ENCODE assay signal across 11 cellular contexts in genomic region chr1:15948091-15948591, GRCh38. TPM values are rescaled to one million over a fixed set of nuclear protein-coding genes. Genes with fewer than 3 reads are reported as not detected.
DNase-seq lines count a peak whose midpoint lies in the region; ATAC-seq and TF ChIP-seq lines count a peak whose summit lies in the region.
"Had no signal": no experiment of that assay in that cellular context is flagged by ENCODE, and none has a peak within 500 bp of the region (broad histone marks: within the 10 kb centered on the region; RNA-seq: fewer than 3 reads in every experiment).

No MANE protein-coding gene starts in this region.

- H3K36me3 Mint-ChIP-seq in GM23338 (ENCODE audit: low read depth), result peaks cover 11% of the 10 kb centered on the region
- peaks cover 3 to 10% of the 10 kb centered on the region in 2 donors for H3K36me3 Mint-ChIP-seq in activated T-cell treated with anti-CD3 and anti-CD28 coated beads, Interleukin-2, amount 50 U/mL, for 72 hours (ENCODE audit: insufficient read depth in 2 of 2)
- H3K36me3 Mint-ChIP-seq in stimulated activated naive B cell treated with anti-CD40 and anti-IgM and Interleukin-4, amounts not matched to agents 10 μg/mL and 1 μg/mL and 100 μg/mL, for 72 hours, result peaks cover 37 to 53% of the 10 kb centered on the region in 2 donors

- H4K20me1 ChIP-seq in GM23338 (replicated peaks; ENCODE audit: insufficient read depth), result no peaks in the 10 kb centered on the region

- H2AFZ ChIP-seq in GM23338, result no peak overlapping the region

- ATAC-seq in GM23338, result peak; percentile 29
- peak in 1 of 2 donors; percentile 22 for ATAC-seq in activated T-cell treated with anti-CD3 and anti-CD28 coated beads, Interleukin-2, amount 50 U/mL, for 72 hours (replicated peaks in 1 of 2)
- ATAC-seq in right cardiac atrium, result no peak
- ATAC-seq in stimulated activated naive B cell treated with anti-CD40 and anti-IgM and Interleukin-4, amounts not matched to agents 10 μg/mL and 1 μg/mL and 100 μg/mL, for 72 hours (replicated peaks), result peak in 1 of 2 donors; percentile 6
- ATAC-seq: mucosa of descending colon had no signal

- H3K4me1 Mint-ChIP-seq in GM23338, result peaks cover 52% of the 10 kb centered on the region
- H3K4me1 Mint-ChIP-seq in activated T-cell treated with anti-CD3 and anti-CD28 coated beads, Interleukin-2, amount 50 U/mL, for 72 hours (ENCODE audit: low read depth), result peaks cover 64% of the 10 kb centered on the region
- peaks cover 55 to 71% of the 10 kb centered on the region in 2 donors for H3K4me1 Mint-ChIP-seq in stimulated activated naive B cell treated with anti-CD40 and anti-IgM and Interleukin-4, amounts not matched to agents 10 μg/mL and 1 μg/mL and 100 μg/mL, for 72 hours

- intact Hi-C loops in right cardiac atrium (cut with DNase I), result no loop called here

- H3K9me3 Mint-ChIP-seq in GM23338, result no peaks in the 10 kb centered on the region
- no peaks in the 10 kb centered on the region for H3K9me3 Mint-ChIP-seq in activated T-cell treated with anti-CD3 and anti-CD28 coated beads, Interleukin-2, amount 50 U/mL, for 72 hours
- H3K9me3 Mint-ChIP-seq in stimulated activated naive B cell treated with anti-CD40 and anti-IgM and Interleukin-4, amounts not matched to agents 10 μg/mL and 1 μg/mL and 100 μg/mL, for 72 hours, result no peaks in the 10 kb centered on the region

- DNase-seq in GM23338 (ENCODE audit: low spot score) (peak; percentile 49), right cardiac atrium (peak in 1 of 3 donors; percentile 79), OCI-M1 (lab: John Stamatoyannopoulos, UW) (no peak), CD1c-positive myeloid dendritic cell (ENCODE audit: extremely low spot score) (no peak), retina (no peak), dedifferentiated amniotic fluid mesenchymal stem cell (ENCODE audit: extremely low spot score) (no peak)
- peak; percentile 36 to 52 for DNase-seq in activated T-cell treated with anti-CD3 and anti-CD28 coated beads, Interleukin-2, amount 50 U/mL, for 72 hours
- DNase-seq in stimulated activated naive B cell treated with anti-CD40 and anti-IgM and Interleukin-4, amounts not matched to agents 10 μg/mL and 1 μg/mL and 100 μg/mL, for 72 hours, result no peak
- DNase-seq: mucosa of descending colon, NCI-H345 had no signal

- peaks cover 27% of the 10 kb centered on the region for H3K4me1 ChIP-seq in GM23338 (ENCODE audit: insufficient read depth)
- H3K4me1 ChIP-seq in right cardiac atrium (ENCODE audit: control insufficient read depth, insufficient read depth, low read length), result peaks cover 26% of the 10 kb centered on the region

- H3F3A ChIP-seq in GM23338 (replicated peaks; ENCODE audit: low read depth), result no peaks in the 10 kb centered on the region

- peak overlapping the region; percentile 96 for H3K27ac Mint-ChIP-seq in GM23338
- H3K27ac Mint-ChIP-seq in activated T-cell treated with anti-CD3 and anti-CD28 coated beads, Interleukin-2, amount 50 U/mL, for 72 hours, result peak overlapping the region; percentile 94
- H3K27ac Mint-ChIP-seq in stimulated activated naive B cell treated with anti-CD40 and anti-IgM and Interleukin-4, amounts not matched to agents 10 μg/mL and 1 μg/mL and 100 μg/mL, for 72 hours, result peak overlapping the region; percentile 96

- peaks cover 8% of the 10 kb centered on the region; the same call in 1 of the 2 replicates for H3K79me2 ChIP-seq in GM23338 (replicated peaks; ENCODE audit: insufficient read depth)

- TF ChIP-seq CTCF in GM23338 (conservative IDR thresholded peaks at IDR 0.05; ENCODE audit: low read depth in 2 of 2), result no peak

- no peaks in the 10 kb centered on the region; the same call in 1 of the 2 replicates for H3K36me3 ChIP-seq in GM23338 (ENCODE audit: insufficient read depth)

- H3K4me2 ChIP-seq in GM23338, result no peak overlapping the region; the same call in 1 of the 2 replicates

- no peaks in the 10 kb centered on the region for H3K9me2 ChIP-seq in GM23338 (ENCODE audit: insufficient read depth)

- 81% methylated on average over 16 of the region's 16 CpGs for WGBS in right cardiac atrium

- H3K27ac ChIP-seq in GM23338 (ENCODE audit: low read depth) (no peak overlapping the region), right cardiac atrium (ENCODE audit: low read length) (peak overlapping the region; percentile 40)

- H3K4me3 ChIP-seq in GM23338 (no peak overlapping the region), right cardiac atrium (ENCODE audit: low read length) (no peak overlapping the region)
- H3K4me3 ChIP-seq: mucosa of descending colon had no signal

- no peak overlapping the region for H3K4me3 Mint-ChIP-seq in GM23338
- H3K4me3 Mint-ChIP-seq in activated T-cell treated with anti-CD3 and anti-CD28 coated beads, Interleukin-2, amount 50 U/mL, for 72 hours, result peak overlapping the region; percentile 74 to 82
- H3K4me3 Mint-ChIP-seq in stimulated activated naive B cell treated with anti-CD40 and anti-IgM and Interleukin-4, amounts not matched to agents 10 μg/mL and 1 μg/mL and 100 μg/mL, for 72 hours, result peak overlapping the region; percentile 53 to 61

- no peaks in the 10 kb centered on the region for H3K27me3 ChIP-seq in GM23338 (ENCODE audit: insufficient read depth)
- H3K27me3 ChIP-seq in right cardiac atrium (ENCODE audit: control insufficient read depth, insufficient read depth), result no peaks in the 10 kb centered on the region

- H3K9me3 ChIP-seq in right cardiac atrium (ENCODE audit: control insufficient read depth, low read length), result no peaks in the 10 kb centered on the region
- H3K9me3 ChIP-seq: mucosa of descending colon had no signal

- peaks cover 15% of the 10 kb centered on the region for H3K27me3 Mint-ChIP-seq in GM23338 (ENCODE audit: insufficient read depth, low read depth, poor library complexity)
- no peaks in the 10 kb centered on the region for H3K27me3 Mint-ChIP-seq in activated T-cell treated with anti-CD3 and anti-CD28 coated beads, Interleukin-2, amount 50 U/mL, for 72 hours (ENCODE audit: low read depth)
- no peaks in the 10 kb centered on the region for H3K27me3 Mint-ChIP-seq in stimulated activated naive B cell treated with anti-CD40 and anti-IgM and Interleukin-4, amounts not matched to agents 10 μg/mL and 1 μg/mL and 100 μg/mL, for 72 hours

RNA-seq across cellular contexts. Expression of gene ZBTB17, which starts 27.8 kb away (rescaled TPM):
- total RNA-seq in GM23338 (2014; rRNA removed; shearing (Covaris generic)), result 21.6 and 26.6 TPM in 2 replicates
- polyA plus RNA-seq in GM23338 (2016; fragmentation: Nextera tagmentation; extraction: Ambion mirVana) (21.9 and 22.5 TPM in 2 replicates), right cardiac atrium (22.1 TPM)
- total RNA-seq in activated T-cell treated with anti-CD3 and anti-CD28 coated beads, Interleukin-2, amount 50 U/mL, for 72 hours, result 10 to 100 TPM; 76.0 to 84.1 TPM
- total RNA-seq in right cardiac atrium, result 10 to 100 TPM; 22.8 to 27.0 (median 24.0) TPM

RNA-seq across cellular contexts. Expression of gene SRARP, which starts 55.9 kb away (rescaled TPM):
- total RNA-seq in GM23338 (2014; rRNA removed; shearing (Covaris generic)), result 0.43 TPM in 1 of 2 replicates, not detected in the other
- polyA plus RNA-seq in GM23338 (2016; fragmentation: Nextera tagmentation; extraction: Ambion mirVana) (not detected in 2 replicates), right cardiac atrium (0.77 TPM)
- not detected for total RNA-seq in activated T-cell treated with anti-CD3 and anti-CD28 coated beads, Interleukin-2, amount 50 U/mL, for 72 hours
- total RNA-seq in right cardiac atrium, result under 1 TPM in 3 of 4 donors, not detected in 1; 0.09 to 0.37 (median 0.14) TPM
- total RNA-seq: G401, mucosa of descending colon had no signal

Comparison
In these comparisons a context has a peak if more than half of its experiments do, and no peak if none do; other contexts are left out.
1. DNase-seq: peak in GM23338 (single experiment) and activated T-cell treated with anti-CD3 and anti-CD28 coated beads, Interleukin-2, amount 50 U/mL, for 72 hours (2 of 2); none in stimulated activated naive B cell treated with anti-CD40 and anti-IgM and Interleukin-4, amounts not matched to agents 10 μg/mL and 1 μg/mL and 100 μg/mL, for 72 hours (single experiment), OCI-M1 (single experiment), CD1c-positive myeloid dendritic cell (single experiment), retina (single experiment) and dedifferentiated amniotic fluid mesenchymal stem cell (single experiment).
2. Peak in every context shown above with its lines, with median percentiles within 50 percentile points of each other: H3K27ac Mint-ChIP-seq.